In genomic region chr19:34173145-34173956, GRCh38 we compare ENCODE assay signal across 8 cellular contexts. TPM values are rescaled to one million over a fixed set of nuclear protein-coding genes. Genes with fewer than 3 reads are reported as not detected.
DNase-seq lines count a peak whose midpoint lies in the region; ATAC-seq and TF ChIP-seq lines count a peak whose summit lies in the region.

No MANE protein-coding gene starts in this region.

- H3K27ac ChIP-seq in DOHH2 (ENCODE audit: low read depth, low read length) (peak overlapping the region; percentile 93), duodenal mucosa (ENCODE audit: low read depth, low read length) (peak overlapping the region; percentile 96)

- H3K4me3 ChIP-seq in DOHH2 (ENCODE audit: low read length) (peak overlapping the region; percentile 77), duodenal mucosa (ENCODE audit: low read depth in 1 of 2, low read length in 2 of 2) (peak overlapping the region; percentile 89 to 95)

- peaks cover 29% of the 10 kb centered on the region for H4K20me1 ChIP-seq in DOHH2 (ENCODE audit: control insufficient read depth, insufficient read depth, low read depth, low read length)

- H3K9ac ChIP-seq in duodenal mucosa (ENCODE audit: low read depth in 1 of 2, low read length in 2 of 2): peak overlapping the region; percentile 78 to 94

- H3K9me2 ChIP-seq in DOHH2 (replicated peaks; ENCODE audit: control insufficient read depth, low read length): no peaks in the 10 kb centered on the region

- ATAC-seq in GM21360 (IDR thresholded peaks at IDR 0.05; ENCODE audit: unreplicated experiment): no peak
- ATAC-seq in GM18907 (IDR thresholded peaks at IDR 0.05; ENCODE audit: unreplicated experiment): no peak

- peak; percentile 81 for DNase-seq in HuH-7 (ENCODE audit: low spot score)
- peak; percentile 5 for DNase-seq in T-helper 9 cell
- peak; percentile 42 to 54 for DNase-seq in lung microvascular endothelial cell (ENCODE audit: low read depth in 2 of 2)
- DNase-seq in stromal cell of bone marrow (ENCODE audit: low read depth): peak; percentile 8

- peaks cover 11% of the 10 kb centered on the region for H3F3A ChIP-seq in DOHH2 (ENCODE audit: control insufficient read depth, insufficient read depth)

- H3K27me3 ChIP-seq in DOHH2 (ENCODE audit: control insufficient read depth, low read length) (no peaks in the 10 kb centered on the region), duodenal mucosa (ENCODE audit: control insufficient read depth in 1 of 2, insufficient read depth in 2 of 2, low read length in 2 of 2) (no peaks in the 10 kb centered on the region)

- no peak for TF ChIP-seq CTCF in DOHH2 (IDR thresholded peaks at IDR 0.05; ENCODE audit: low read depth, low read length, poor library complexity, severe bottlenecking)

- peaks cover 70% of the 10 kb centered on the region for H3K79me2 ChIP-seq in DOHH2 (ENCODE audit: control insufficient read depth, low read length)

- H3K4me1 ChIP-seq in DOHH2 (ENCODE audit: control insufficient read depth, low read length) (peaks cover 60% of the 10 kb centered on the region), duodenal mucosa (ENCODE audit: control insufficient read depth in 1 of 2, insufficient read depth in 2 of 2, low read length in 2 of 2) (peaks cover 17 to 44% of the 10 kb centered on the region in 2 donors)

- H3K4me2 ChIP-seq in DOHH2 (ENCODE audit: low read length): peak overlapping the region; percentile 96

- H3K36me3 ChIP-seq in DOHH2 (ENCODE audit: control insufficient read depth, low read length): peaks cover 56% of the 10 kb centered on the region
- no peaks in the 10 kb centered on the region for H3K36me3 ChIP-seq in duodenal mucosa (ENCODE audit: control insufficient read depth in 1 of 2, insufficient read depth in 2 of 2, low read length in 2 of 2)

- H3K9me3 ChIP-seq in DOHH2 (ENCODE audit: control insufficient read depth, insufficient read depth, low read length) (no peaks in the 10 kb centered on the region), duodenal mucosa (ENCODE audit: control insufficient read depth in 1 of 2, low read length in 2 of 2) (no peaks in the 10 kb centered on the region)

RNA-seq across cellular contexts. Expression of gene LSM14A, which starts 1.0 kb away (rescaled TPM):
- total RNA-seq in lung microvascular endothelial cell: 91.1 and 131 TPM in 2 replicates

Comparison
In these comparisons a context has a peak if more than half of its experiments do, and no peak if none do; other contexts are left out.
1. DNase-seq: peak in every context shown above with its lines; median percentile 81 in HuH-7; 48 in lung microvascular endothelial cell; 8 in stromal cell of bone marrow; 5 in T-helper 9 cell.